In genomic region chr9:131593255-131593820, GRCh38 we compare ENCODE assay signal across 1 cellular context.
TF ChIP-seq lines count a peak whose summit lies in the region.

No MANE protein-coding gene starts in this region.

TF ChIP-seq in GM23338, 12 proteins besides CTCF, POLR2A, EP300 and RAD21:
- TF ChIP-seq NANOG (IDR thresholded peaks at IDR 0.05; ENCODE audit: borderline replicate concordance): no peak
